In genomic region chr1:62012821-62013220, GRCh38 we compare ENCODE assay signal across 1 cellular context.
TF ChIP-seq lines count a peak whose summit lies in the region.

No MANE protein-coding gene starts in this region.

TF ChIP-seq in HepG2, 621 proteins besides CTCF, POLR2A, EP300 and RAD21 (continued from another document):
- TF ChIP-seq RERE (CRISPR knock-in tag; IDR thresholded peaks at IDR 0.05; ENCODE audit: low read depth) (no peak), PBX2 (CRISPR knock-in tag; IDR thresholded peaks at IDR 0.05) (no peak), NCOA1 (CRISPR knock-in tag; IDR thresholded peaks at IDR 0.05) (no peak), AFF4 (CRISPR knock-in tag; IDR thresholded peaks at IDR 0.05) (no peak), CHCHD3 (CRISPR knock-in tag; IDR thresholded peaks at IDR 0.05) (no peak), ZNF230 (CRISPR knock-in tag; IDR thresholded peaks at IDR 0.05) (no peak), ZNF383 (CRISPR knock-in tag; IDR thresholded peaks at IDR 0.05; ENCODE audit: borderline replicate concordance) (no peak), ZNF280B (CRISPR knock-in tag; IDR thresholded peaks at IDR 0.05; ENCODE audit: borderline replicate concordance) (no peak)
